ENCODE assay signal across 31 cellular contexts in genomic region chr11:70897429-70897828, GRCh38.
DNase-seq lines count a peak whose midpoint lies in the region; ATAC-seq, FAIRE-seq and TF ChIP-seq lines count a peak whose summit lies in the region.
"Had no signal": no experiment of that assay in that cellular context is flagged by ENCODE, and none has a peak within 500 bp of the region (broad histone marks: within the 10 kb centered on the region; RNA-seq: fewer than 3 reads in every experiment).

No MANE protein-coding gene starts in this region.

- H3K36me3 ChIP-seq in HEK293 (ENCODE audit: control insufficient read depth in 2 of 2, insufficient read depth in 1 of 2, low read length in 2 of 2) (no peaks in the 10 kb centered on the region), K562 (ENCODE audit: control insufficient read depth, insufficient read depth, low read length) (no peaks in the 10 kb centered on the region), gastrocnemius medialis (no peaks in the 10 kb centered on the region)
- H3K36me3 ChIP-seq: BE2C, BLaER1 had no signal

- POLR2A ChIA-PET in HEK293 (lab: Yijun Ruan, JAX) (no interaction called here), K562 (lab: Yijun Ruan, JAX) (interaction anchor here (0.6 kb wide), 1 partner anchor 14 kb away, joined by 5 read pairs; no protein-coding TSS in a partner anchor)

- no peak overlapping the region for H2AFZ ChIP-seq in K562 (ENCODE audit: low read depth, low read length)

- no peak overlapping the region for H3K9ac ChIP-seq in K562 (ENCODE audit: insufficient read depth in 1 of 2, low read depth in 2 of 2, low read length in 2 of 2)
- H3K9ac ChIP-seq: BLaER1; BLaER1 treated with 17β-estradiol and CSF1 and Interleukin-3, amounts not matched to agents 10 nM and 100 nM had no signal

- TF ChIP-seq RAD21 in K562 (CRISPR knock-in tag; conservative IDR thresholded peaks at IDR 0.05 in 1 of 2, IDR thresholded peaks at IDR 0.05 in 1 of 2), result no peak

- no peaks in the 10 kb centered on the region for H4K20me1 ChIP-seq in K562 (replicated peaks; ENCODE audit: control insufficient read depth, insufficient read depth, low read length)
- H4K20me1 ChIP-seq: BLaER1; BLaER1 treated with 17β-estradiol and CSF1 and Interleukin-3, amounts not matched to agents 10 nM and 100 nM had no signal

- 0% methylated on average over 1 of the region's 1 CpG for WGBS in K562 (ENCODE audit: insufficient coverage, low coverage, missing lambda C conversion rate)

- H3K4me3 ChIP-seq in HEK293 (ENCODE audit: low read depth, low read length) (no peak overlapping the region), K562 (no peak overlapping the region), gastrocnemius medialis (no peak overlapping the region)
- H3K4me3 ChIP-seq: A549; BLaER1; BLaER1 treated with 17β-estradiol and CSF1 and Interleukin-3, amounts not matched to agents 10 nM and 100 nM had no signal

- H3K4me1 ChIP-seq in HEK293 (ENCODE audit: control insufficient read depth, insufficient read depth, low read length) (no peaks in the 10 kb centered on the region), K562 (replicated peaks in 1 of 2; ENCODE audit: control insufficient read depth in 2 of 2, insufficient read depth in 2 of 2, low read length in 2 of 2) (no peaks in the 10 kb centered on the region), gastrocnemius medialis (no peaks in the 10 kb centered on the region)
- H3K4me1 ChIP-seq: A549, BE2C, Caco-2 had no signal

- in situ Hi-C loops in K562 (cut with MboI), result no loop called here
- in situ Hi-C loops in gastrocnemius medialis (cut with MboI; ENCODE audit: low sequenced_read_pairs in 4 of 4), result no loop called here

- no peaks in the 10 kb centered on the region for H3K79me2 ChIP-seq in K562 (ENCODE audit: control insufficient read depth, insufficient read depth, low read length)

- CTCF ChIA-PET in HEK293 (lab: Yijun Ruan, JAX) (interaction anchor here (0.8 kb wide), 1 partner anchor 14 kb away, joined by 4 read pairs; no protein-coding TSS in a partner anchor), K562 (lab: Yijun Ruan, JAX; ENCODE audit: low intra/inter-chr PET ratio) (no interaction called here)

- no peak overlapping the region for H3K4me2 ChIP-seq in K562 (ENCODE audit: insufficient read depth, low read length)
- H3K4me2 ChIP-seq: A549; BLaER1; BLaER1 treated with 17β-estradiol and CSF1 and Interleukin-3, amounts not matched to agents 10 nM and 100 nM had no signal

- TF ChIP-seq EP300 in K562 (IDR thresholded peaks at IDR 0.05; ENCODE audit: low read length), result no peak

- H3K27me3 ChIP-seq in K562 (ENCODE audit: control insufficient read depth in 2 of 2, insufficient read depth in 2 of 2, low read length in 2 of 2) (peaks cover 0 to 9% of the 10 kb centered on the region in 2 experiments; a peak in 2 of 5 replicates), gastrocnemius medialis (no peaks in the 10 kb centered on the region)
- H3K27me3 ChIP-seq: BLaER1; BLaER1 treated with 17β-estradiol and CSF1 and Interleukin-3, amounts not matched to agents 10 nM and 100 nM had no signal

- DNase-seq in K562 (ENCODE audit: extremely low read depth in 1 of 4, low spot score in 3 of 4) (no peak), gastrocnemius medialis (no peak)
- DNase-seq: 8988T; ACHN; AML-193; BE2C; C1 segment of cervical spinal cord; Caco-2; Calu3; CD4-positive, alpha-beta memory T cell; CD4-positive, alpha-beta T cell; CD4-positive, CD25-positive, alpha-beta regulatory T cell; CD8-positive, alpha-beta memory T cell; CD8-positive, alpha-beta T cell; COR-L47; DMS 273 treated with DMSO at 0.1 percent for 48 hours; DMS153; DMS53; DMS79; DMS79 treated with DMSO at 0.1 percent for 48 hours; DND-41; EL had no signal

- ATAC-seq in K562 (no peak), gastrocnemius medialis (no peak), GM21576 (IDR thresholded peaks at IDR 0.05; ENCODE audit: unreplicated experiment) (no peak)
- ATAC-seq: A549; CD8-positive, alpha-beta T cell had no signal

- no peak for FAIRE-seq in K562 (lab: Jason Lieb, UNC)
- FAIRE-seq: A204.1, A549, D721Med had no signal

- H3K27ac ChIP-seq in HEK293 (ENCODE audit: extremely low read depth, low read depth, low read length) (no peak overlapping the region), K562 (ENCODE audit: extremely low read depth, low read depth, low read length) (no peak overlapping the region), gastrocnemius medialis (no peak overlapping the region)
- H3K27ac ChIP-seq: 22Rv1; A549; BLaER1; BLaER1 treated with 17β-estradiol and CSF1 and Interleukin-3, amounts not matched to agents 10 nM and 100 nM; C4-2B had no signal

- TF ChIP-seq POLR2A in K562 (conservative IDR thresholded peaks at IDR 0.05) (no peak), gastrocnemius medialis (IDR thresholded peaks at IDR 0.05) (no peak)

- intact Hi-C loops in K562 (cut with micrococcal nuclease) (no loop called here), gastrocnemius medialis (cut with DNase I; ENCODE audit: low total_unique reads) (no loop called here)

- no TSS peak for BruUV-seq in K562 (replicated peaks; lab: Mats Ljungman, UMichigan)

- H3K9me1 ChIP-seq in K562 (ENCODE audit: control insufficient read depth, insufficient read depth, low read length), result no peaks in the 10 kb centered on the region

- TF ChIP-seq CTCF in HEK293 (tag by site-specific recombination; IDR thresholded peaks at IDR 0.05), result no peak
- no peak for TF ChIP-seq CTCF in K562 (IDR thresholded peaks at IDR 0.05 in 2 of 3, conservative IDR thresholded peaks at IDR 0.05 in 1 of 3; ENCODE audit: insufficient read depth in 2 of 3, low read depth in 1 of 3, low read length in 3 of 3)
- no peak for TF ChIP-seq CTCF in gastrocnemius medialis (IDR thresholded peaks at IDR 0.05 in 4 of 5, conservative IDR thresholded peaks at IDR 0.05 in 1 of 5)

- H3K9me3 ChIP-seq in HEK293 (ENCODE audit: control insufficient read depth, insufficient read depth, low read depth, low read length) (no peaks in the 10 kb centered on the region), K562 (replicated peaks; ENCODE audit: control insufficient read depth, insufficient read depth, low read depth, low read length) (0 out of 2 replicates have a peak, but pooled peaks cover 1% of the 10 kb centered on the region), gastrocnemius medialis (peaks cover 0 to 5% (median 0%) of the 10 kb centered on the region in 3 donors)
- H3K9me3 ChIP-seq: BE2C had no signal

TF ChIP-seq in HEK293, 187 proteins besides CTCF, POLR2A, EP300 and RAD21 (continues in another document):
- peak; percentile 79 for TF ChIP-seq ZNF707 (tag by site-specific recombination; IDR thresholded peaks at IDR 0.05)

TF ChIP-seq in K562, 482 proteins besides CTCF, POLR2A, EP300 and RAD21:
- TF ChIP-seq ZNF707 (CRISPR knock-in tag; conservative IDR thresholded peaks at IDR 0.05), result peak; percentile 89
- TF ChIP-seq SRF (CRISPR knock-in tag; IDR thresholded peaks at IDR 0.05), result no peak

Comparison
In these comparisons a context has a peak if more than half of its experiments do, and no peak if none do; other contexts are left out.
1. Of the 44 proteins assayed by ChIP-seq in both K562 and HEK293: peak only in K562: none; only in HEK293: none; in both: ZNF707; in neither: 43.